Comparison of ENCODE assay signal across 10 cellular contexts in genomic region chr4:1928356-1929235, GRCh38. TPM values are rescaled to one million over a fixed set of nuclear protein-coding genes. Genes with fewer than 3 reads are reported as not detected.
DNase-seq lines count a peak whose midpoint lies in the region; ATAC-seq and TF ChIP-seq lines count a peak whose summit lies in the region.
"Had no signal": no experiment of that assay in that cellular context is flagged by ENCODE, and none has a peak within 500 bp of the region (broad histone marks: within the 10 kb centered on the region; RNA-seq: fewer than 3 reads in every experiment).

No MANE protein-coding gene starts in this region.

- peak overlapping the region; percentile 17 for H3K14ac ChIP-seq in neuronal stem cell (ENCODE audit: low read length)

- intact Hi-C loops in mammary epithelial cell (cut with micrococcal nuclease) = no loop called here
- intact Hi-C loops in spleen (cut with DNase I; ENCODE audit: low total_unique reads) = no loop called here

- no peaks in the 10 kb centered on the region for H3F3A ChIP-seq in GM23248 (ENCODE audit: insufficient read depth)

- TF ChIP-seq CTCF in NB4 (IDR thresholded peaks at IDR 0.05; ENCODE audit: low read depth, low read length) = no peak
- TF ChIP-seq CTCF in mammary epithelial cell (conservative IDR thresholded peaks at IDR 0.05 in 1 of 2, IDR thresholded peaks at IDR 0.05 in 1 of 2; ENCODE audit: extremely low read depth in 1 of 2, insufficient read depth in 1 of 2, low read depth in 1 of 2, low read length in 2 of 2) = no peak
- no peak for TF ChIP-seq CTCF in spleen (IDR thresholded peaks at IDR 0.05 in 8 of 11, conservative IDR thresholded peaks at IDR 0.05 in 3 of 11)

- no peaks in the 10 kb centered on the region for H3K27me3 ChIP-seq in GM23248 (replicated peaks; ENCODE audit: insufficient read depth)
- H3K27me3 ChIP-seq in mammary epithelial cell (ENCODE audit: insufficient read depth, low read length) = no peaks in the 10 kb centered on the region
- H3K27me3 ChIP-seq in neuronal stem cell (ENCODE audit: control insufficient read depth in 3 of 3, insufficient read depth in 3 of 3, low read depth in 1 of 3, low read length in 3 of 3) = no peaks in the 10 kb centered on the region
- H3K27me3 ChIP-seq in spleen (replicated peaks in 1 of 7) = no peaks in the 10 kb centered on the region

- no peaks in the 10 kb centered on the region for H4K20me1 ChIP-seq in GM23248 (ENCODE audit: insufficient read depth)
- no peaks in the 10 kb centered on the region for H4K20me1 ChIP-seq in mammary epithelial cell (ENCODE audit: insufficient read depth, low read length)

- no peak for ATAC-seq in GM19395 (IDR thresholded peaks at IDR 0.05; ENCODE audit: unreplicated experiment)

- H3K4me2 ChIP-seq in GM23248 (ENCODE audit: unreplicated experiment) (no peak overlapping the region), mammary epithelial cell (ENCODE audit: insufficient read depth, low read depth, low read length) (no peak overlapping the region), neuronal stem cell (ENCODE audit: insufficient read depth, low read length, poor library complexity, severe bottlenecking) (no peak overlapping the region)
- H3K4me2 ChIP-seq: PC-9 had no signal

- no peak for TF ChIP-seq POLR2A in NB4 (IDR thresholded peaks at IDR 0.05; ENCODE audit: extremely low read depth, insufficient read length)
- no peak for TF ChIP-seq POLR2A in spleen (IDR thresholded peaks at IDR 0.05)

- H3K79me2 ChIP-seq in GM23248 (ENCODE audit: insufficient read depth) (peaks cover 65% of the 10 kb centered on the region), mammary epithelial cell (ENCODE audit: insufficient read depth, low read length) (peaks cover 39% of the 10 kb centered on the region)

- H3K27ac ChIP-seq in GM23248 (no peak overlapping the region), mammary epithelial cell (ENCODE audit: insufficient read depth, low read depth, low read length) (peak overlapping the region; percentile 29), neuronal stem cell (replicated peaks; ENCODE audit: low read length) (no peak overlapping the region), spleen (peak overlapping the region in 1 of 8 donors; percentile 26)
- H3K27ac ChIP-seq: PC-9 had no signal

- DNase-seq in GM23248 (peak; percentile 14), NB4 (ENCODE audit: low read depth) (peak; percentile 97), mammary epithelial cell (no peak), neuronal stem cell (ENCODE audit: low spot score) (no peak), NCI-H1436 (lab: John Stamatoyannopoulos, UW) (no peak), spleen (no peak)
- DNase-seq: mesenchymal stem cell, PC-9, T1000 had no signal

- no peak overlapping the region for H2AK5ac ChIP-seq in neuronal stem cell (ENCODE audit: low read depth, low read length)

- H3K4ac ChIP-seq in neuronal stem cell (ENCODE audit: low read length) = no peak overlapping the region

- no peaks in the 10 kb centered on the region for H3K9me2 ChIP-seq in GM23248 (ENCODE audit: insufficient read depth)

- H2BK5ac ChIP-seq in neuronal stem cell (ENCODE audit: low read length) = peak overlapping the region; percentile 48

- no peak overlapping the region for H2AFZ ChIP-seq in GM23248
- no peak overlapping the region for H2AFZ ChIP-seq in mammary epithelial cell (ENCODE audit: low read depth, low read length)
- no peak overlapping the region for H2AFZ ChIP-seq in neuronal stem cell (ENCODE audit: low read length)
- H2AFZ ChIP-seq: PC-9 had no signal

- peak overlapping the region; percentile 29 for H4K8ac ChIP-seq in neuronal stem cell (ENCODE audit: low read depth, low read length)

- no peak overlapping the region for H2BK12ac ChIP-seq in neuronal stem cell (ENCODE audit: low read length)

- H3K36me3 ChIP-seq in GM23248 (ENCODE audit: low read depth) (0 out of 2 replicates have a peak, but pooled peaks cover 5% of the 10 kb centered on the region), mammary epithelial cell (ENCODE audit: insufficient read depth, low read length) (peaks cover 7% of the 10 kb centered on the region), neuronal stem cell (replicated peaks in 1 of 2; ENCODE audit: control insufficient read depth in 2 of 2, insufficient read depth in 2 of 2, low read length in 2 of 2) (peaks cover 44 to 85% of the 10 kb centered on the region in 2 donors), spleen (peaks cover 0 to 79% (median 15%) of the 10 kb centered on the region in 6 donors)

- H2BK120ac ChIP-seq in neuronal stem cell (ENCODE audit: low read depth, low read length) = no peak overlapping the region

- dilution Hi-C loops in mammary epithelial cell (cut with HindIII; ENCODE audit: low sequenced_read_pairs) = no loop called here

- WGBS in GM23248 (ENCODE audit: low coverage in 1 of 2, low lambda C conversion rate in 2 of 2, missing lambda C conversion rate in 2 of 2), 2 experiments = 92 to 97% methylated on average over 12 to 13 of the region's 13 CpGs
- WGBS in mammary epithelial cell (ENCODE audit: low coverage, missing lambda C conversion rate) = 73% methylated on average over 9 of the region's 13 CpGs
- no CpG with 5 or more reads among the region's 13 CpGs for WGBS in neuronal stem cell (ENCODE audit: extremely low coverage in 2 of 2, insufficient read length in 2 of 2, insufficient replicate concordance in 1 of 2), 2 donors
- WGBS in spleen, 5 donors = 62 to 90% (median 73%) methylated on average over 13 of the region's 13 CpGs

- CTCF ChIA-PET in mammary epithelial cell (lab: Charles Lee; ENCODE audit: low non-redundant PET) = no interaction called here

- H4K91ac ChIP-seq in neuronal stem cell (ENCODE audit: low read depth, low read length, poor library complexity) = no peak overlapping the region

- no peak overlapping the region for H3K18ac ChIP-seq in neuronal stem cell (ENCODE audit: low read length)

- H3K23ac ChIP-seq in neuronal stem cell (ENCODE audit: low read depth, low read length, poor library complexity) = no peak overlapping the region

- no peak overlapping the region for H2BK15ac ChIP-seq in neuronal stem cell (ENCODE audit: low read length)

- H3K4me3 ChIP-seq in GM23248 = no peak overlapping the region
- H3K4me3 ChIP-seq in NB4 (ENCODE audit: low read depth, low read length) = no peak overlapping the region
- no peak overlapping the region for H3K4me3 ChIP-seq in mammary epithelial cell (replicated peaks in 1 of 3; ENCODE audit: insufficient read depth in 1 of 3, low read depth in 2 of 3, low read length in 3 of 3)
- H3K4me3 ChIP-seq in neuronal stem cell (ENCODE audit: low read length in 2 of 2) = no peak overlapping the region
- H3K4me3 ChIP-seq in spleen = no peak overlapping the region
- H3K4me3 ChIP-seq: PC-9 had no signal

- H3K4me1 ChIP-seq in GM23248 (ENCODE audit: insufficient read depth) (no peaks in the 10 kb centered on the region), mammary epithelial cell (ENCODE audit: insufficient read depth, low read length) (peaks cover 6% of the 10 kb centered on the region), neuronal stem cell (ENCODE audit: control insufficient read depth in 2 of 2, insufficient read depth in 1 of 2, low read depth in 1 of 2, low read length in 2 of 2) (no peaks in the 10 kb centered on the region), spleen (peaks cover 0 to 7% (median 0%) of the 10 kb centered on the region in 6 donors)

- no peak overlapping the region for H3K9ac ChIP-seq in GM23248
- H3K9ac ChIP-seq in mammary epithelial cell (ENCODE audit: insufficient read depth, low read length) = no peak overlapping the region
- H3K9ac ChIP-seq in neuronal stem cell (ENCODE audit: low read depth, low read length, poor library complexity) = peak overlapping the region; percentile 2

- BruUV-seq in mammary epithelial cell (replicated peaks; lab: Mats Ljungman, UMichigan) = no TSS peak

- H3K9me3 ChIP-seq in GM23248 (ENCODE audit: low read depth) (no peaks in the 10 kb centered on the region), mammary epithelial cell (replicated peaks; ENCODE audit: insufficient read depth, low read length) (no peaks in the 10 kb centered on the region), neuronal stem cell (replicated peaks in 1 of 2; ENCODE audit: control insufficient read depth in 2 of 2, insufficient read depth in 1 of 2, low read depth in 1 of 2, low read length in 2 of 2) (no peaks in the 10 kb centered on the region), spleen (no peaks in the 10 kb centered on the region)

- in situ Hi-C loops in GM23248 (cut with MboI) (no loop called here), mammary epithelial cell (cut with MboI; ENCODE audit: low sequenced_read_pairs in 2 of 2) (loop anchor here in 1 of 2 donors (10.0 kb wide), 1 partner anchor 256 kb away; no protein-coding TSS in a partner anchor)

- peaks cover 32% of the 10 kb centered on the region for H3K79me1 ChIP-seq in neuronal stem cell (ENCODE audit: low read depth, low read length)

RNA-seq across cellular contexts. Expression of gene NSD2, which starts 57.4 kb away (rescaled TPM):
- total RNA-seq in GM23248 (2014; rRNA removed; shearing (Covaris generic)) = 32.4 and 41.0 TPM in 2 replicates
- 19.1 and 20.1 TPM in 2 replicates for polyA plus RNA-seq in GM23248 (2016; fragmentation: Nextera tagmentation; extraction: Ambion mirVana)
- total RNA-seq in mammary epithelial cell = 10 to 100 TPM; 23.2 to 68.8 TPM
- polyA plus RNA-seq in mammary epithelial cell = 26.2 TPM
- 134 TPM for polyA minus RNA-seq in mammary epithelial cell
- 119 TPM for polyA plus RNA-seq in neuronal stem cell (2013, experiment 1 of 2)
- polyA plus RNA-seq in neuronal stem cell (2013, experiment 2 of 2) = 115 TPM
- total RNA-seq in spleen = 10 to 100 TPM; 39.1 to 58.9 (median 48.5) TPM
- polyA plus RNA-seq in spleen = 10 to 100 TPM in 1 of 3 donors, 1 to 10 TPM in 2; 7.1 to 13.1 (median 7.4) TPM

Comparison
In these comparisons a context has a peak if more than half of its experiments do, and no peak if none do; other contexts are left out.
1. DNase-seq: peak in GM23248 (single experiment) and NB4 (single experiment); none in mammary epithelial cell (single experiment), neuronal stem cell (single experiment), NCI-H1436 (single experiment) and spleen (single experiment).